Comparison of ENCODE assay signal across 1 cellular context in the genomic region with DNA sequence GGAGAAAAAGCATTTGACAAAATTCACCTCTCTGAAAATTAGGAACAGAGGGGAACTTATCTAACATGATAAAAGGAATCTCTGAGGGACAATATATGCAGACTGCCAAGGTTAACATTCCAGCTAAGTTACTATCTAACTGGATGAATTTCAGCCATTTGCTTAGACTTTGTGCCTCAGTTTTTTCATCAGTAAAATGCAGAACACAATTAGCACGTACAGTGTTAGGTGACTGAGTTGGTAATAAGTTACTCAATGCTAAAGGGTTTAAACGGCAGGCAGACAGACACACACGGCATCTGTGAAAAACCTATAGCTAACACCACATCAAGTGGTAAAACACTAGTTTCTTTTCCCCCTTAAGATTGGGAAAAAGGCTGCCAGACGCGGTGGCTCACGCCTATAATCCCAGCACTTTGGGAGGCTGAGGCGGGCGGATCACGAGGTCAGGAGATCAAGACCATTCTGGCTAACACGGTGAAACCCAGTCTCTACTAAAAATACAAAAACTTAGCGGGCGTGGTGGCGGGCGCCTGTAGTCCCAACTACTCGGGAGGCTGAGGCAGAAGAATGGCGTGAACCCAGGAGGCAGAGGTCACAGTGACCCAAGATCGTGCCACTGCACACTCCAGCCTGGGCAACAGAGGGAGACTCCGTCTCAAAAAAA.
A peak's percentile ranks its signal among the peaks of the same experiment; 100 is the strongest.
TF ChIP-seq lines count a peak whose summit lies in the region.

No MANE protein-coding gene starts in this region.

TF ChIP-seq in HepG2, 621 proteins besides CTCF, POLR2A, EP300 and RAD21 (continued from another document and continues in another):
- TF ChIP-seq, protein P1, sequence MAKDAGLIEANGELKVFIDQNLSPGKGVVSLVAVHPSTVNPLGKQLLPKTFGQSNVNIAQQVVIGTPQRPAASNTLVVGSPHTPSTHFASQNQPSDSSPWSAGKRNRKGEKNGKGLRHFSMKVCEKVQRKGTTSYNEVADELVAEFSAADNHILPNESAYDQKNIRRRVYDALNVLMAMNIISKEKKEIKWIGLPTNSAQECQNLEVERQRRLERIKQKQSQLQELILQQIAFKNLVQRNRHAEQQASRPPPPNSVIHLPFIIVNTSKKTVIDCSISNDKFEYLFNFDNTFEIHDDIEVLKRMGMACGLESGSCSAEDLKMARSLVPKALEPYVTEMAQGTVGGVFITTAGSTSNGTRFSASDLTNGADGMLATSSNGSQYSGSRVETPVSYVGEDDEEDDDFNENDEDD (CRISPR knock-in tag; IDR thresholded peaks at IDR 0.05; ENCODE audit: borderline replicate concordance), result peak; percentile 28; the same call in 1 of the 2 replicates
- TF ChIP-seq, protein P2, sequence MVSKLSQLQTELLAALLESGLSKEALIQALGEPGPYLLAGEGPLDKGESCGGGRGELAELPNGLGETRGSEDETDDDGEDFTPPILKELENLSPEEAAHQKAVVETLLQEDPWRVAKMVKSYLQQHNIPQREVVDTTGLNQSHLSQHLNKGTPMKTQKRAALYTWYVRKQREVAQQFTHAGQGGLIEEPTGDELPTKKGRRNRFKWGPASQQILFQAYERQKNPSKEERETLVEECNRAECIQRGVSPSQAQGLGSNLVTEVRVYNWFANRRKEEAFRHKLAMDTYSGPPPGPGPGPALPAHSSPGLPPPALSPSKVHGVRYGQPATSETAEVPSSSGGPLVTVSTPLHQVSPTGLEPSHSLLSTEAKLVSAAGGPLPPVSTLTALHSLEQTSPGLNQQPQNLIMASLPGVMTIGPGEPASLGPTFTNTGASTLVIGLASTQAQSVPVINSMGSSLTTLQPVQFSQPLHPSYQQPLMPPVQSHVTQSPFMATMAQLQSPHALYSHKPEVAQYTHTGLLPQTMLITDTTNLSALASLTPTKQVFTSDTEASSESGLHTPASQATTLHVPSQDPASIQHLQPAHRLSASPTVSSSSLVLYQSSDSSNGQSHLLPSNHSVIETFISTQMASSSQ (IDR thresholded peaks at IDR 0.05; ENCODE audit: low read depth), result peak; percentile 42; the same call in 1 of the 2 replicates
- TF ChIP-seq, protein P2 (CRISPR knock-in tag; IDR thresholded peaks at IDR 0.05; ENCODE audit: borderline replicate concordance), result no peak
- TF ChIP-seq ZNF138 (CRISPR knock-in tag; IDR thresholded peaks at IDR 0.05; ENCODE audit: low read depth) (no peak), ZNF33A (CRISPR knock-in tag; IDR thresholded peaks at IDR 0.05; ENCODE audit: borderline replicate concordance) (no peak), ZFP41 (CRISPR knock-in tag; IDR thresholded peaks at IDR 0.05; ENCODE audit: borderline replicate concordance) (no peak), ZNF205 (CRISPR knock-in tag; IDR thresholded peaks at IDR 0.05) (no peak), SAP130 (CRISPR knock-in tag; IDR thresholded peaks at IDR 0.05; ENCODE audit: low read depth) (peak; percentile 73), KLF12 (CRISPR knock-in tag; IDR thresholded peaks at IDR 0.05; ENCODE audit: borderline replicate concordance) (no peak), CAMTA2 (CRISPR knock-in tag; IDR thresholded peaks at IDR 0.05; ENCODE audit: borderline replicate concordance) (no peak), ZNF607 (CRISPR knock-in tag; IDR thresholded peaks at IDR 0.05; ENCODE audit: borderline replicate concordance) (peak; percentile 27; the same call in 1 of the 2 replicates), SMAD1 (CRISPR knock-in tag; IDR thresholded peaks at IDR 0.05; ENCODE audit: borderline replicate concordance, low read depth) (0 out of 2 replicates have a peak, but pooled peaks have one; percentile 27), HNRNPH1 (optimal IDR thresholded peaks at IDR 0.05; ENCODE audit: low read depth, low read length) (no peak), ZNF776 (CRISPR knock-in tag; IDR thresholded peaks at IDR 0.05) (no peak), ARNT (IDR thresholded peaks at IDR 0.05) (no peak), ZFP1 (CRISPR knock-in tag; IDR thresholded peaks at IDR 0.05) (0 out of 2 replicates have a peak, but pooled peaks have one; percentile 14), ZFP37 (CRISPR knock-in tag; IDR thresholded peaks at IDR 0.05; ENCODE audit: borderline replicate concordance) (no peak), ZNF552 (CRISPR knock-in tag; IDR thresholded peaks at IDR 0.05; ENCODE audit: borderline replicate concordance) (no peak), CREB1 (IDR thresholded peaks at IDR 0.05) (no peak), CREB1 (CRISPR knock-in tag; IDR thresholded peaks at IDR 0.05) (peak; percentile 66; the same call in 1 of the 2 replicates), ESRRA (CRISPR knock-in tag; IDR thresholded peaks at IDR 0.05; ENCODE audit: low read depth) (peak; percentile 79; the same call in 1 of the 2 replicates)
- TF ChIP-seq, protein P3, sequence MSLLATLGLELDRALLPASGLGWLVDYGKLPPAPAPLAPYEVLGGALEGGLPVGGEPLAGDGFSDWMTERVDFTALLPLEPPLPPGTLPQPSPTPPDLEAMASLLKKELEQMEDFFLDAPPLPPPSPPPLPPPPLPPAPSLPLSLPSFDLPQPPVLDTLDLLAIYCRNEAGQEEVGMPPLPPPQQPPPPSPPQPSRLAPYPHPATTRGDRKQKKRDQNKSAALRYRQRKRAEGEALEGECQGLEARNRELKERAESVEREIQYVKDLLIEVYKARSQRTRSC (CRISPR knock-in tag; IDR thresholded peaks at IDR 0.05; ENCODE audit: low read depth), result 0 out of 2 replicates have a peak, but pooled peaks have one; percentile 47
- TF ChIP-seq, protein P4, sequence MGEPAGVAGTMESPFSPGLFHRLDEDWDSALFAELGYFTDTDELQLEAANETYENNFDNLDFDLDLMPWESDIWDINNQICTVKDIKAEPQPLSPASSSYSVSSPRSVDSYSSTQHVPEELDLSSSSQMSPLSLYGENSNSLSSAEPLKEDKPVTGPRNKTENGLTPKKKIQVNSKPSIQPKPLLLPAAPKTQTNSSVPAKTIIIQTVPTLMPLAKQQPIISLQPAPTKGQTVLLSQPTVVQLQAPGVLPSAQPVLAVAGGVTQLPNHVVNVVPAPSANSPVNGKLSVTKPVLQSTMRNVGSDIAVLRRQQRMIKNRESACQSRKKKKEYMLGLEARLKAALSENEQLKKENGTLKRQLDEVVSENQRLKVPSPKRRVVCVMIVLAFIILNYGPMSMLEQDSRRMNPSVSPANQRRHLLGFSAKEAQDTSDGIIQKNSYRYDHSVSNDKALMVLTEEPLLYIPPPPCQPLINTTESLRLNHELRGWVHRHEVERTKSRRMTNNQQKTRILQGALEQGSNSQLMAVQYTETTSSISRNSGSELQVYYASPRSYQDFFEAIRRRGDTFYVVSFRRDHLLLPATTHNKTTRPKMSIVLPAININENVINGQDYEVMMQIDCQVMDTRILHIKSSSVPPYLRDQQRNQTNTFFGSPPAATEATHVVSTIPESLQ (CRISPR knock-in tag; conservative IDR thresholded peaks at IDR 0.05), result no peak
- TF ChIP-seq, protein P5, sequence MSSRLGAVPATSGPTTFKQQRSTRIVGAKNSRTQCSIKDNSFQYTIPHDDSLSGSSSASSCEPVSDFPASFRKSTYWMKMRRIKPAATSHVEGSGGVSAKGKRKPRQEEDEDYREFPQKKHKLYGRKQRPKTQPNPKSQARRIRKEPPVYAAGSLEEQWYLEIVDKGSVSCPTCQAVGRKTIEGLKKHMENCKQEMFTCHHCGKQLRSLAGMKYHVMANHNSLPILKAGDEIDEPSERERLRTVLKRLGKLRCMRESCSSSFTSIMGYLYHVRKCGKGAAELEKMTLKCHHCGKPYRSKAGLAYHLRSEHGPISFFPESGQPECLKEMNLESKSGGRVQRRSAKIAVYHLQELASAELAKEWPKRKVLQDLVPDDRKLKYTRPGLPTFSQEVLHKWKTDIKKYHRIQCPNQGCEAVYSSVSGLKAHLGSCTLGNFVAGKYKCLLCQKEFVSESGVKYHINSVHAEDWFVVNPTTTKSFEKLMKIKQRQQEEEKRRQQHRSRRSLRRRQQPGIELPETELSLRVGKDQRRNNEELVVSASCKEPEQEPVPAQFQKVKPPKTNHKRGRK (CRISPR knock-in tag; IDR thresholded peaks at IDR 0.05), result no peak
- TF ChIP-seq, protein P6, sequence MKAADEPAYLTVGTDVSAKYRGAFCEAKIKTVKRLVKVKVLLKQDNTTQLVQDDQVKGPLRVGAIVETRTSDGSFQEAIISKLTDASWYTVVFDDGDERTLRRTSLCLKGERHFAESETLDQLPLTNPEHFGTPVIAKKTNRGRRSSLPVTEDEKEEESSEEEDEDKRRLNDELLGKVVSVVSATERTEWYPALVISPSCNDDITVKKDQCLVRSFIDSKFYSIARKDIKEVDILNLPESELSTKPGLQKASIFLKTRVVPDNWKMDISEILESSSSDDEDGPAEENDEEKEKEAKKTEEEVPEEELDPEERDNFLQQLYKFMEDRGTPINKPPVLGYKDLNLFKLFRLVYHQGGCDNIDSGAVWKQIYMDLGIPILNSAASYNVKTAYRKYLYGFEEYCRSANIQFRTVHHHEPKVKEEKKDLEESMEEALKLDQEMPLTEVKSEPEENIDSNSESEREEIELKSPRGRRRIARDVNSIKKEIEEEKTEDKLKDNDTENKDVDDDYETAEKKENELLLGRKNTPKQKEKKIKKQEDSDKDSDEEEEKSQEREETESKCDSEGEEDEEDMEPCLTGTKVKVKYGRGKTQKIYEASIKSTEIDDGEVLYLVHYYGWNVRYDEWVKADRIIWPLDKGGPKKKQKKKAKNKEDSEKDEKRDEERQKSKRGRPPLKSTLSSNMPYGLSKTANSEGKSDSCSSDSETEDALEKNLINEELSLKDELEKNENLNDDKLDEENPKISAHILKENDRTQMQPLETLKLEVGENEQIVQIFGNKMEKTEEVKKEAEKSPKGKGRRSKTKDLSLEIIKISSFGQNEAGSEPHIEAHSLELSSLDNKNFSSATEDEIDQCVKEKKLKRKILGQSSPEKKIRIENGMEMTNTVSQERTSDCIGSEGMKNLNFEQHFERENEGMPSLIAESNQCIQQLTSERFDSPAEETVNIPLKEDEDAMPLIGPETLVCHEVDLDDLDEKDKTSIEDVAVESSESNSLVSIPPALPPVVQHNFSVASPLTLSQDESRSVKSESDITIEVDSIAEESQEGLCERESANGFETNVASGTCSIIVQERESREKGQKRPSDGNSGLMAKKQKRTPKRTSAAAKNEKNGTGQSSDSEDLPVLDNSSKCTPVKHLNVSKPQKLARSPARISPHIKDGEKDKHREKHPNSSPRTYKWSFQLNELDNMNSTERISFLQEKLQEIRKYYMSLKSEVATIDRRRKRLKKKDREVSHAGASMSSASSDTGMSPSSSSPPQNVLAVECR (CRISPR knock-in tag; IDR thresholded peaks at IDR 0.05; ENCODE audit: borderline replicate concordance), result peak; percentile 12; the same call in 1 of the 2 replicates
- TF ChIP-seq, protein P7, sequence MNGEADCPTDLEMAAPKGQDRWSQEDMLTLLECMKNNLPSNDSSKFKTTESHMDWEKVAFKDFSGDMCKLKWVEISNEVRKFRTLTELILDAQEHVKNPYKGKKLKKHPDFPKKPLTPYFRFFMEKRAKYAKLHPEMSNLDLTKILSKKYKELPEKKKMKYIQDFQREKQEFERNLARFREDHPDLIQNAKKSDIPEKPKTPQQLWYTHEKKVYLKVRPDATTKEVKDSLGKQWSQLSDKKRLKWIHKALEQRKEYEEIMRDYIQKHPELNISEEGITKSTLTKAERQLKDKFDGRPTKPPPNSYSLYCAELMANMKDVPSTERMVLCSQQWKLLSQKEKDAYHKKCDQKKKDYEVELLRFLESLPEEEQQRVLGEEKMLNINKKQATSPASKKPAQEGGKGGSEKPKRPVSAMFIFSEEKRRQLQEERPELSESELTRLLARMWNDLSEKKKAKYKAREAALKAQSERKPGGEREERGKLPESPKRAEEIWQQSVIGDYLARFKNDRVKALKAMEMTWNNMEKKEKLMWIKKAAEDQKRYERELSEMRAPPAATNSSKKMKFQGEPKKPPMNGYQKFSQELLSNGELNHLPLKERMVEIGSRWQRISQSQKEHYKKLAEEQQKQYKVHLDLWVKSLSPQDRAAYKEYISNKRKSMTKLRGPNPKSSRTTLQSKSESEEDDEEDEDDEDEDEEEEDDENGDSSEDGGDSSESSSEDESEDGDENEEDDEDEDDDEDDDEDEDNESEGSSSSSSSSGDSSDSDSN (CRISPR knock-in tag; IDR thresholded peaks at IDR 0.05), result peak; percentile 21; the same call in 1 of the 2 replicates
- TF ChIP-seq, protein P8, sequence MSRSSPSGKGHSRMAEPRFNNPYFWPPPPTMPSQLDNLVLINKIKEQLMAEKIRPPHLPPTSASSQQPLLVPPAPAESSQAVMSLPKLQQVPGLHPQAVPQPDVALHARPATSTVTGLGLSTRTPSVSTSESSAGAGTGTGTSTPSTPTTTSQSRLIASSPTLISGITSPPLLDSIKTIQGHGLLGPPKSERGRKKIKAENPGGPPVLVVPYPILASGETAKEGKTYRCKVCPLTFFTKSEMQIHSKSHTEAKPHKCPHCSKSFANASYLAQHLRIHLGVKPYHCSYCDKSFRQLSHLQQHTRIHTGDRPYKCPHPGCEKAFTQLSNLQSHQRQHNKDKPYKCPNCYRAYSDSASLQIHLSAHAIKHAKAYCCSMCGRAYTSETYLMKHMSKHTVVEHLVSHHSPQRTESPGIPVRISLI (CRISPR knock-in tag; IDR thresholded peaks at IDR 0.05; ENCODE audit: borderline replicate concordance), result peak; percentile 78
- TF ChIP-seq, protein P9, sequence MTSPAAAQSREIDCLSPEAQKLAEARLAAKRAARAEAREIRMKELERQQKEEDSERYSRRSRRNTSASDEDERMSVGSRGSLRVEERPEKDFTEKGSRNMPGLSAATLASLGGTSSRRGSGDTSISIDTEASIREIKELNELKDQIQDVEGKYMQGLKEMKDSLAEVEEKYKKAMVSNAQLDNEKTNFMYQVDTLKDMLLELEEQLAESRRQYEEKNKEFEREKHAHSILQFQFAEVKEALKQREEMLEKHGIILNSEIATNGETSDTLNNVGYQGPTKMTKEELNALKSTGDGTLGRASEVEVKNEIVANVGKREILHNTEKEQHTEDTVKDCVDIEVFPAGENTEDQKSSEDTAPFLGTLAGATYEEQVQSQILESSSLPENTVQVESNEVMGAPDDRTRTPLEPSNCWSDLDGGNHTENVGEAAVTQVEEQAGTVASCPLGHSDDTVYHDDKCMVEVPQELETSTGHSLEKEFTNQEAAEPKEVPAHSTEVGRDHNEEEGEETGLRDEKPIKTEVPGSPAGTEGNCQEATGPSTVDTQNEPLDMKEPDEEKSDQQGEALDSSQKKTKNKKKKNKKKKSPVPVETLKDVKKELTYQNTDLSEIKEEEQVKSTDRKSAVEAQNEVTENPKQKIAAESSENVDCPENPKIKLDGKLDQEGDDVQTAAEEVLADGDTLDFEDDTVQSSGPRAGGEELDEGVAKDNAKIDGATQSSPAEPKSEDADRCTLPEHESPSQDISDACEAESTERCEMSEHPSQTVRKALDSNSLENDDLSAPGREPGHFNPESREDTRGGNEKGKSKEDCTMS (CRISPR knock-in tag; conservative IDR thresholded peaks at IDR 0.05), result no peak
